6 cellular contexts compared by ENCODE assay signal in the genomic region with DNA sequence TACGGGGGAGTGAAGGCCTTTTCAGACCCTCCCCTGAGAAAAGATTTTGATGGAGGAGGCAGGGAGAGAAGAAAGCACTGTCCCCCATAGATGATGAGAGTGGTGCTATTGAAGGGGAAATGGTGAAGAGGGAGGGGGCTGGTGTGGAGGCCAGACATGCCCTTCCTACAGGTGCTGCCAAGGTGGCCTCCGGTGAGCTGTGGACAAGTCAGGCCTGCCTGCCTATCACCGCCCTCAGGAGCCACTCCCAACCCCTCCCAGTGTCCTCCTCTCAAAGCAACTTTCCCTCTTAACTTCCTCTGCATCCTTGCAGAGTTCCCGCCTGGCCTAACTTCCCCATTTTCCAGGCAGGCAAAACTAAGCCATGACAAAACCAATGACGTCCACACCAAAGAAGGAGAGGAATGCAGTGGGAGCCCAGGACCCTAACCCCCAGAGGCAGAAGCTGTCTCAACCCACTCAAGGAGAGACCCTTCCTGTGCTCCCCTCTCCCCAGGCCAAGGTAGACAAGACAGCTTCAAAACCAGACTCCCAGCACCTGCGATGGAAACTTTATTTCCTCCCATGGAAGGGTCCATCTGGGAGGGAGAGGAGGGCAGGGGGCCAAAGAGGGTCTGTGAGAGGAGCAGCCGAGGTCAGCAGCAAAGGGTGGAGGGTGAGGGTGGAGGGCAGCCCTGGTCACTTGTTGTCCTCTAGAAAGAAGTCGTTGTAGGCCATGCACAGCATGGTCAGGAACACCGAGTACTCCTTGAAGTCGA. TPM values are rescaled to one million over a fixed set of nuclear protein-coding genes. Genes with fewer than 3 reads are reported as not detected.
DNase-seq lines count a peak whose midpoint lies in the region; ATAC-seq and TF ChIP-seq lines count a peak whose summit lies in the region.

No MANE protein-coding gene starts in this region.

- H2BK12ac ChIP-seq in trophoblast cell (ENCODE audit: low read length) = peak overlapping the region; percentile 84

- H3K79me1 ChIP-seq in trophoblast cell (ENCODE audit: low read length) = peaks cover 31% of the 10 kb centered on the region

- peak overlapping the region; percentile 31 for H3K18ac ChIP-seq in trophoblast cell (ENCODE audit: low read length)

- H3K4me2 ChIP-seq in trophoblast cell (ENCODE audit: low read length) = no peak overlapping the region

- peak overlapping the region; percentile 24 for H3K4ac ChIP-seq in trophoblast cell (ENCODE audit: low read depth, low read length)

- H3K4me1 ChIP-seq in trophoblast cell (ENCODE audit: control insufficient read depth in 1 of 2, insufficient read depth in 2 of 2, low read length in 2 of 2) = peaks cover 27 to 38% of the 10 kb centered on the region in 2 experiments

- no peak overlapping the region for H2BK5ac ChIP-seq in trophoblast cell (ENCODE audit: low read depth, low read length, poor library complexity)

- no peak overlapping the region for H3K9ac ChIP-seq in trophoblast cell (ENCODE audit: low read length)

- peak overlapping the region; percentile 14 for H4K8ac ChIP-seq in trophoblast cell (ENCODE audit: low read depth, low read length)

- H3K27me3 ChIP-seq in trophoblast cell (ENCODE audit: insufficient read depth, low read length) = no peaks in the 10 kb centered on the region

- DNase-seq in cerebellar cortex (ENCODE audit: low spot score) (peak; percentile 42), trophoblast cell (peak in 1 of 2 donors; percentile 29), NK-92 (lab: John Stamatoyannopoulos, UW; ENCODE audit: unreplicated experiment) (no peak)

- H3K14ac ChIP-seq in trophoblast cell (ENCODE audit: low read length) = peak overlapping the region; percentile 63

- no peaks in the 10 kb centered on the region for H3K9me3 ChIP-seq in trophoblast cell (ENCODE audit: insufficient read depth, low read depth, low read length)

- H2BK120ac ChIP-seq in trophoblast cell (ENCODE audit: insufficient read depth, low read length, poor library complexity) = peak overlapping the region; percentile 40

- H3K79me2 ChIP-seq in trophoblast cell (ENCODE audit: control insufficient read depth, insufficient read depth, low read length, poor library complexity) = no peaks in the 10 kb centered on the region

- peak overlapping the region; percentile 32 for H2AFZ ChIP-seq in trophoblast cell (ENCODE audit: insufficient read depth, low read length, poor library complexity)

- H4K91ac ChIP-seq in trophoblast cell (ENCODE audit: low read depth, low read length) = peak overlapping the region; percentile 71

- WGBS in trophoblast cell (ENCODE audit: extremely low coverage, insufficient coverage, insufficient read length) = no CpG with 5 or more reads among the region's 10 CpGs

- no peak overlapping the region for H4K12ac ChIP-seq in trophoblast cell (ENCODE audit: low read depth, low read length)

- no peak overlapping the region for H3K27ac ChIP-seq in trophoblast cell (ENCODE audit: low read depth, low read length)

- ATAC-seq in GM21447 (IDR thresholded peaks at IDR 0.05; ENCODE audit: unreplicated experiment) = no peak
- ATAC-seq in GM21515 (IDR thresholded peaks at IDR 0.05; ENCODE audit: unreplicated experiment) = no peak

- no peak overlapping the region for H3K23ac ChIP-seq in trophoblast cell (ENCODE audit: low read length)

- no peak for TF ChIP-seq RAD21 in Ishikawa (IDR thresholded peaks at IDR 0.05; ENCODE audit: low read depth)

- no peak overlapping the region for H3K4me3 ChIP-seq in trophoblast cell (ENCODE audit: low read depth, low read length)

- no peaks in the 10 kb centered on the region for H3K36me3 ChIP-seq in trophoblast cell (ENCODE audit: control insufficient read depth in 1 of 2, insufficient read depth in 2 of 2, low read length in 2 of 2)

- no peak overlapping the region for H2AK5ac ChIP-seq in trophoblast cell (ENCODE audit: low read length)

- TF ChIP-seq EP300 in Ishikawa (IDR thresholded peaks at IDR 0.05; ENCODE audit: borderline replicate concordance) = no peak

TF ChIP-seq in Ishikawa, 13 proteins besides CTCF, POLR2A, EP300 and RAD21:
- TF ChIP-seq, protein P1, sequence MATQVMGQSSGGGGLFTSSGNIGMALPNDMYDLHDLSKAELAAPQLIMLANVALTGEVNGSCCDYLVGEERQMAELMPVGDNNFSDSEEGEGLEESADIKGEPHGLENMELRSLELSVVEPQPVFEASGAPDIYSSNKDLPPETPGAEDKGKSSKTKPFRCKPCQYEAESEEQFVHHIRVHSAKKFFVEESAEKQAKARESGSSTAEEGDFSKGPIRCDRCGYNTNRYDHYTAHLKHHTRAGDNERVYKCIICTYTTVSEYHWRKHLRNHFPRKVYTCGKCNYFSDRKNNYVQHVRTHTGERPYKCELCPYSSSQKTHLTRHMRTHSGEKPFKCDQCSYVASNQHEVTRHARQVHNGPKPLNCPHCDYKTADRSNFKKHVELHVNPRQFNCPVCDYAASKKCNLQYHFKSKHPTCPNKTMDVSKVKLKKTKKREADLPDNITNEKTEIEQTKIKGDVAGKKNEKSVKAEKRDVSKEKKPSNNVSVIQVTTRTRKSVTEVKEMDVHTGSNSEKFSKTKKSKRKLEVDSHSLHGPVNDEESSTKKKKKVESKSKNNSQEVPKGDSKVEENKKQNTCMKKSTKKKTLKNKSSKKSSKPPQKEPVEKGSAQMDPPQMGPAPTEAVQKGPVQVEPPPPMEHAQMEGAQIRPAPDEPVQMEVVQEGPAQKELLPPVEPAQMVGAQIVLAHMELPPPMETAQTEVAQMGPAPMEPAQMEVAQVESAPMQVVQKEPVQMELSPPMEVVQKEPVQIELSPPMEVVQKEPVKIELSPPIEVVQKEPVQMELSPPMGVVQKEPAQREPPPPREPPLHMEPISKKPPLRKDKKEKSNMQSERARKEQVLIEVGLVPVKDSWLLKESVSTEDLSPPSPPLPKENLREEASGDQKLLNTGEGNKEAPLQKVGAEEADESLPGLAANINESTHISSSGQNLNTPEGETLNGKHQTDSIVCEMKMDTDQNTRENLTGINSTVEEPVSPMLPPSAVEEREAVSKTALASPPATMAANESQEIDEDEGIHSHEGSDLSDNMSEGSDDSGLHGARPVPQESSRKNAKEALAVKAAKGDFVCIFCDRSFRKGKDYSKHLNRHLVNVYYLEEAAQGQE (IDR thresholded peaks at IDR 0.05; ENCODE audit: low read depth) = no peak
- TF ChIP-seq YY1 (IDR thresholded peaks at IDR 0.05; ENCODE audit: low read depth) = peak; percentile 10; the same call in 1 of the 2 replicates

RNA-seq across cellular contexts. Expression of a gene that starts 1.0 kb away (rescaled TPM):
- 120 and 129 TPM in 2 replicates for polyA plus RNA-seq in trophoblast cell (2013)

RNA-seq across cellular contexts. Expression of a gene that starts 3.9 kb away (rescaled TPM):
- polyA plus RNA-seq in trophoblast cell (2013) = 0.37 and 0.40 TPM in 2 replicates

RNA-seq across cellular contexts. Expression of a gene that starts 8.8 kb away (rescaled TPM):
- polyA plus RNA-seq in trophoblast cell (2013) = 154 and 165 TPM in 2 replicates

RNA-seq across cellular contexts. Expression of a gene that starts 12.3 kb away (rescaled TPM):
- polyA plus RNA-seq in trophoblast cell (2013) = 29.8 and 31.8 TPM in 2 replicates

RNA-seq across cellular contexts. Expression of a gene that starts 28.8 kb away (rescaled TPM):
- 6.5 and 6.7 TPM in 2 replicates for polyA plus RNA-seq in trophoblast cell (2013)
